31 cellular contexts compared by ENCODE assay signal in the genomic region with DNA sequence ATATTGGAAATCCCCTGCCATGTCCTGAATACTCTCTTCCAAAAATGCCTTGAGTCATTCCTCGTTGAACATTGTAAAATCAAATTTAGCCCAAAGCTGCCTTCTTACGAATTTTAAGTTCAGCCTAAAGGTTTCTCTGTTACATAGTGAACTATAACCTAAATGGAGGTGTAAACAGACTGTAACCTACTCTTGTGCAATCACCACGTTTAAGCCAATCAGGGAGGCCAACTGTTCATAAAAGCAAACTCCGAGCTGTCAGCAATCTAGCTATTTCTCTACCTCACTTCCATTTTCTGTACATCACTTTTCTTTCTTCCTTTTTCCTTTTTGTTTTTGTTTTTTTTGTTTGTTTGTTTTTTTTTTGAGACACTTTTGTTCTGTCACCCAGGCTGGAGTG.
"Had no signal": no experiment of that assay in that cellular context is flagged by ENCODE, and none has a peak within 500 bp of the region (broad histone marks: within the 10 kb centered on the region; RNA-seq: fewer than 3 reads in every experiment).

No MANE protein-coding gene starts in this region.

- H3K4me1 ChIP-seq: esophagus muscularis mucosa, foreskin keratinocyte, gastrocnemius medialis, heart right ventricle had no signal

- H3K4me1 Mint-ChIP-seq: activated B cell treated with CpG ODN at 0.5 μM for 24 hours; central memory CD8-positive, alpha-beta T cell had no signal

- ATAC-seq: activated CD4-positive, CD25-positive, alpha-beta regulatory T cell treated with anti-CD3 and anti-CD28 coated beads, Interleukin-2, amount 50 U/mL, for 24 hours; activated CD8-positive, alpha-beta memory T cell treated with anti-CD3 and anti-CD28 coated beads, Interleukin-2, amount 10 ng/mL, durations not matched to agents 7 days and 5 days; activated CD8-positive, alpha-beta T cell treated with anti-CD3 and anti-CD28 coated beads, Interleukin-2, amount 10 ng/mL, durations not matched to agents 7 days and 5 days; activated T-helper 17 cell treated with anti-CD3 and anti-CD28 coated beads, Interleukin-2, amount 50 U/mL, for 72 hours; effector memory CD8-positive, alpha-beta T cell; foreskin keratinocyte; gastrocnemius medialis; heart right ventricle had no signal

- H3K9me3 ChIP-seq: esophagus muscularis mucosa, gastrocnemius medialis, heart right ventricle had no signal

- H3K4me3 Mint-ChIP-seq: activated B cell treated with CpG ODN at 0.5 μM for 24 hours; activated CD4-positive, alpha-beta memory T cell treated with anti-CD3 and anti-CD28 coated beads for 36 hours; activated CD4-positive, alpha-beta T cell treated with anti-CD3 and anti-CD28 coated beads, Interleukin-2, amount 10 ng/mL, durations not matched to agents 24 days and 14 days; activated CD8-positive, alpha-beta memory T cell treated with anti-CD3 and anti-CD28 coated beads, Interleukin-2, amount 10 ng/mL, durations not matched to agents 7 days and 5 days; activated CD8-positive, alpha-beta T cell treated with anti-CD3 and anti-CD28 coated beads, Interleukin-2, amount 10 ng/mL, durations not matched to agents 7 days and 5 days; activated naive CD8-positive, alpha-beta T cell; activated T-helper 17 cell treated with anti-CD3 and anti-CD28 coated beads, Interleukin-2, amount 50 U/mL, for 72 hours; central memory CD8-positive, alpha-beta T cell; effector memory CD8-positive, alpha-beta T cell had no signal

- H3K4me3 ChIP-seq: coronary artery, esophagus muscularis mucosa, gastrocnemius medialis, heart right ventricle had no signal

- H3K36me3 Mint-ChIP-seq: activated CD4-positive, alpha-beta memory T cell treated with anti-CD3 and anti-CD28 coated beads for 36 hours; activated CD8-positive, alpha-beta memory T cell treated with anti-CD3 and anti-CD28 coated beads, Interleukin-2, amount 10 ng/mL, durations not matched to agents 7 days and 5 days; activated naive CD8-positive, alpha-beta T cell had no signal

- H3K27ac Mint-ChIP-seq: activated B cell treated with CpG ODN at 0.5 μM for 24 hours; activated CD4-positive, alpha-beta memory T cell treated with anti-CD3 and anti-CD28 coated beads for 36 hours; activated CD8-positive, alpha-beta memory T cell treated with anti-CD3 and anti-CD28 coated beads, Interleukin-2, amount 10 ng/mL, durations not matched to agents 7 days and 5 days; activated CD8-positive, alpha-beta T cell treated with anti-CD3 and anti-CD28 coated beads, Interleukin-2, amount 10 ng/mL, durations not matched to agents 7 days and 5 days; activated naive CD8-positive, alpha-beta T cell; activated T-helper 17 cell treated with anti-CD3 and anti-CD28 coated beads, Interleukin-2, amount 50 U/mL, for 72 hours; effector memory CD8-positive, alpha-beta T cell had no signal

- FAIRE-seq: astrocyte, bronchial epithelial cell had no signal

- H3K36me3 ChIP-seq: brain microvascular endothelial cell, esophagus muscularis mucosa, gastrocnemius medialis, heart right ventricle, WERI-Rb-1 had no signal

- DNase-seq: activated B cell treated with CpG ODN at 0.5 μM for 24 hours; activated CD4-positive, alpha-beta memory T cell treated with anti-CD3 and anti-CD28 coated beads for 36 hours; activated CD4-positive, alpha-beta T cell treated with anti-CD3 and anti-CD28 coated beads, Interleukin-2, amount 10 ng/mL, durations not matched to agents 24 days and 14 days; activated CD8-positive, alpha-beta memory T cell treated with anti-CD3 and anti-CD28 coated beads, Interleukin-2, amount 10 ng/mL, durations not matched to agents 7 days and 5 days; activated CD8-positive, alpha-beta memory T cell treated with anti-CD3 and anti-CD28 coated beads, Interleukin-2, amount 50 U/mL, for 4 hours; activated CD8-positive, alpha-beta T cell treated with anti-CD3 and anti-CD28 coated beads, Interleukin-2, amount 10 ng/mL, durations not matched to agents 7 days and 5 days; activated effector memory CD4-positive, alpha-beta T cell treated with Interleukin-2 at 50 U/mL for 16 hours; activated gamma-delta T cell treated with Interleukin-2 at 50 U/mL for 16 hours; activated naive CD4-positive, alpha-beta T cell treated with anti-CD3 and anti-CD28 coated beads, Interleukin-2, amount 50 U/mL, for 16 hours; activated naive CD4-positive, alpha-beta T cell treated with Interleukin-2 at 50 U/mL for 16 hours; activated T-cell treated with anti-CD3 and anti-CD28 coated beads, Interleukin-2, amount 50 U/mL, for 1 hour; amniotic stem cell; anterior cingulate cortex; brain microvascular endothelial cell; dermis blood vessel endothelial cell; effector CD4-positive, alpha-beta T cell; effector memory CD8-positive, alpha-beta T cell; erythroblast; foreskin keratinocyte; gastrocnemius medialis; heart right ventricle; T1000; WERI-Rb-1 had no signal

- H3K27me3 ChIP-seq: brain microvascular endothelial cell, gastrocnemius medialis had no signal

- H3K9me3 Mint-ChIP-seq: activated B cell treated with CpG ODN at 0.5 μM for 24 hours; activated CD4-positive, alpha-beta memory T cell treated with anti-CD3 and anti-CD28 coated beads for 36 hours; activated CD4-positive, alpha-beta T cell treated with anti-CD3 and anti-CD28 coated beads, Interleukin-2, amount 10 ng/mL, durations not matched to agents 24 days and 14 days; activated T-helper 17 cell treated with anti-CD3 and anti-CD28 coated beads, Interleukin-2, amount 50 U/mL, for 72 hours; central memory CD8-positive, alpha-beta T cell; effector memory CD8-positive, alpha-beta T cell had no signal

- H3K27ac ChIP-seq: brain microvascular endothelial cell, coronary artery, esophagus muscularis mucosa, foreskin keratinocyte, gastrocnemius medialis, heart right ventricle, WERI-Rb-1 had no signal
